ENCODE assay signal across 1 cellular context in the genomic region with DNA sequence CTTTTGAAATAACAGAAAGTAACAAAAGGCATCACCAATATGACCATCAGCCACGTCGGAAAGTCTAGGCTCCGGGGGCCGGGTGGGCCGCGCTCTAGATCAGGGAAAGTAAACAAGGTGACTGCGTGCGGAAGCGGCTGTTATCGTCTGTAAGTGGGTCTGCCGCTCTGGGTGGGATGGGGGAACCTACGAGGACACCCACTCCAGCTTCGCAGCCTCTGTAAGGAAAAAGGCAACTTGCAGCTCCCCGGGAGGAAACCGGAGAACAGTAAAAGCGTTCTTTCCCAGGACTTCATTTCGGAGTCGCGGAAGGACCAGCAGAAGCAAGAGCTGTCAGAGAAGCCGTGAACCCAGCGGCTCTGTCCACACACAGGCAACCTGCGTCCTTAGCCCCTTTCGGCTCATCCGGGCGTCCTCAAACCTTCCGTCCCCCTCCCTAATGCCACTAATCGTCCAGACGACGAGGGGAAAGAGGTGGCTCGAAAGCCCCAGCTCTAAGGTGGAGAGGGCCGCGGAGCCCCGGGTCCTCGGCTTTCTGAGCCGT.
TF ChIP-seq lines count a peak whose summit lies in the region.

No MANE protein-coding gene starts in this region.

TF ChIP-seq in K562, 482 proteins besides CTCF, POLR2A, EP300 and RAD21 (continued from another document):
- TF ChIP-seq RBM39 (optimal IDR thresholded peaks at IDR 0.05; ENCODE audit: low read depth, low read length): peak; percentile 53
- TF ChIP-seq ILK (tag; IDR thresholded peaks at IDR 0.05; ENCODE audit: borderline replicate concordance, low read depth): no peak
- TF ChIP-seq ZNF121 (CRISPR knock-in tag; conservative IDR thresholded peaks at IDR 0.05): no peak
- TF ChIP-seq SAP30 (IDR thresholded peaks at IDR 0.05; ENCODE audit: borderline replicate concordance, insufficient read depth, low read depth, low read length, poor library complexity, severe bottlenecking): peak; percentile 74
- TF ChIP-seq FOXK1 (CRISPR knock-in tag; IDR thresholded peaks at IDR 0.05; ENCODE audit: borderline replicate concordance): 0 out of 2 replicates have a peak, but pooled peaks have one; percentile 54
- no peak for TF ChIP-seq NR2C2 (CRISPR knock-in tag; IDR thresholded peaks at IDR 0.05)
- no peak; the same call in 1 of the 2 replicates for TF ChIP-seq NR2C2 (tag; IDR thresholded peaks at IDR 0.05)
- no peak for TF ChIP-seq EGR1 (conservative IDR thresholded peaks at IDR 0.05)
- TF ChIP-seq, protein P1, sequence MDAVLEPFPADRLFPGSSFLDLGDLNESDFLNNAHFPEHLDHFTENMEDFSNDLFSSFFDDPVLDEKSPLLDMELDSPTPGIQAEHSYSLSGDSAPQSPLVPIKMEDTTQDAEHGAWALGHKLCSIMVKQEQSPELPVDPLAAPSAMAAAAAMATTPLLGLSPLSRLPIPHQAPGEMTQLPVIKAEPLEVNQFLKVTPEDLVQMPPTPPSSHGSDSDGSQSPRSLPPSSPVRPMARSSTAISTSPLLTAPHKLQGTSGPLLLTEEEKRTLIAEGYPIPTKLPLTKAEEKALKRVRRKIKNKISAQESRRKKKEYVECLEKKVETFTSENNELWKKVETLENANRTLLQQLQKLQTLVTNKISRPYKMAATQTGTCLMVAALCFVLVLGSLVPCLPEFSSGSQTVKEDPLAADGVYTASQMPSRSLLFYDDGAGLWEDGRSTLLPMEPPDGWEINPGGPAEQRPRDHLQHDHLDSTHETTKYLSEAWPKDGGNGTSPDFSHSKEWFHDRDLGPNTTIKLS (IDR thresholded peaks at IDR 0.05; ENCODE audit: borderline replicate concordance, low read depth): 0 out of 2 replicates have a peak, but pooled peaks have one; percentile 8
- TF ChIP-seq, protein P2, sequence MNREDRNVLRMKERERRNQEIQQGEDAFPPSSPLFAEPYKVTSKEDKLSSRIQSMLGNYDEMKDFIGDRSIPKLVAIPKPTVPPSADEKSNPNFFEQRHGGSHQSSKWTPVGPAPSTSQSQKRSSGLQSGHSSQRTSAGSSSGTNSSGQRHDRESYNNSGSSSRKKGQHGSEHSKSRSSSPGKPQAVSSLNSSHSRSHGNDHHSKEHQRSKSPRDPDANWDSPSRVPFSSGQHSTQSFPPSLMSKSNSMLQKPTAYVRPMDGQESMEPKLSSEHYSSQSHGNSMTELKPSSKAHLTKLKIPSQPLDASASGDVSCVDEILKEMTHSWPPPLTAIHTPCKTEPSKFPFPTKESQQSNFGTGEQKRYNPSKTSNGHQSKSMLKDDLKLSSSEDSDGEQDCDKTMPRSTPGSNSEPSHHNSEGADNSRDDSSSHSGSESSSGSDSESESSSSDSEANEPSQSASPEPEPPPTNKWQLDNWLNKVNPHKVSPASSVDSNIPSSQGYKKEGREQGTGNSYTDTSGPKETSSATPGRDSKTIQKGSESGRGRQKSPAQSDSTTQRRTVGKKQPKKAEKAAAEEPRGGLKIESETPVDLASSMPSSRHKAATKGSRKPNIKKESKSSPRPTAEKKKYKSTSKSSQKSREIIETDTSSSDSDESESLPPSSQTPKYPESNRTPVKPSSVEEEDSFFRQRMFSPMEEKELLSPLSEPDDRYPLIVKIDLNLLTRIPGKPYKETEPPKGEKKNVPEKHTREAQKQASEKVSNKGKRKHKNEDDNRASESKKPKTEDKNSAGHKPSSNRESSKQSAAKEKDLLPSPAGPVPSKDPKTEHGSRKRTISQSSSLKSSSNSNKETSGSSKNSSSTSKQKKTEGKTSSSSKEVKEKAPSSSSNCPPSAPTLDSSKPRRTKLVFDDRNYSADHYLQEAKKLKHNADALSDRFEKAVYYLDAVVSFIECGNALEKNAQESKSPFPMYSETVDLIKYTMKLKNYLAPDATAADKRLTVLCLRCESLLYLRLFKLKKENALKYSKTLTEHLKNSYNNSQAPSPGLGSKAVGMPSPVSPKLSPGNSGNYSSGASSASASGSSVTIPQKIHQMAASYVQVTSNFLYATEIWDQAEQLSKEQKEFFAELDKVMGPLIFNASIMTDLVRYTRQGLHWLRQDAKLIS (CRISPR knock-in tag; IDR thresholded peaks at IDR 0.05): peak; percentile 25; the same call in 1 of the 2 replicates
